In the genomic region with DNA sequence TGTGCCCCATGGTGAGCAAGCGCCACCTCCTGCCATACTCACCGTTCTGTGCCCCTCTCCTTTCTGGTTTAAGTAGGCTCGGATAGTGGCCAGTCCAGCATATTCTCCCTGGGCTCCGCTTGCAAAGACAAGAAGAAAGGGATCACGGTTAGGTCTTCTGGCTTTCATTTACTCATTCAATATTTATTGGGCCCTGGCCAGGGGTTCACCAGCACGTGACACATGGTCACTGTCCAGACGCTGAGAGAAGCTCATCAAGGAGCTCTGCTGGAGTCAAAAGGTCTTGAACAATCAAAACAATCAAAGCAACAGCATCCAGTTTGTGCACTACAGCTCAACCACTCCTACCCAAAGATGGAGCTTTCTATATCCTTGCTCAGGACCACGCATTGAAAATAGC, we compare ENCODE assay signal across 2 cellular contexts.
TF ChIP-seq lines count a peak whose summit lies in the region.

No MANE protein-coding gene starts in this region.

TF ChIP-seq in A549, 52 proteins besides CTCF, POLR2A, EP300 and RAD21 (continued from another document):
- no peak for TF ChIP-seq PBX3 (IDR thresholded peaks at IDR 0.05)

TF ChIP-seq in HepG2, 621 proteins besides CTCF, POLR2A, EP300 and RAD21 (continued from another document):
- TF ChIP-seq, protein P1, sequence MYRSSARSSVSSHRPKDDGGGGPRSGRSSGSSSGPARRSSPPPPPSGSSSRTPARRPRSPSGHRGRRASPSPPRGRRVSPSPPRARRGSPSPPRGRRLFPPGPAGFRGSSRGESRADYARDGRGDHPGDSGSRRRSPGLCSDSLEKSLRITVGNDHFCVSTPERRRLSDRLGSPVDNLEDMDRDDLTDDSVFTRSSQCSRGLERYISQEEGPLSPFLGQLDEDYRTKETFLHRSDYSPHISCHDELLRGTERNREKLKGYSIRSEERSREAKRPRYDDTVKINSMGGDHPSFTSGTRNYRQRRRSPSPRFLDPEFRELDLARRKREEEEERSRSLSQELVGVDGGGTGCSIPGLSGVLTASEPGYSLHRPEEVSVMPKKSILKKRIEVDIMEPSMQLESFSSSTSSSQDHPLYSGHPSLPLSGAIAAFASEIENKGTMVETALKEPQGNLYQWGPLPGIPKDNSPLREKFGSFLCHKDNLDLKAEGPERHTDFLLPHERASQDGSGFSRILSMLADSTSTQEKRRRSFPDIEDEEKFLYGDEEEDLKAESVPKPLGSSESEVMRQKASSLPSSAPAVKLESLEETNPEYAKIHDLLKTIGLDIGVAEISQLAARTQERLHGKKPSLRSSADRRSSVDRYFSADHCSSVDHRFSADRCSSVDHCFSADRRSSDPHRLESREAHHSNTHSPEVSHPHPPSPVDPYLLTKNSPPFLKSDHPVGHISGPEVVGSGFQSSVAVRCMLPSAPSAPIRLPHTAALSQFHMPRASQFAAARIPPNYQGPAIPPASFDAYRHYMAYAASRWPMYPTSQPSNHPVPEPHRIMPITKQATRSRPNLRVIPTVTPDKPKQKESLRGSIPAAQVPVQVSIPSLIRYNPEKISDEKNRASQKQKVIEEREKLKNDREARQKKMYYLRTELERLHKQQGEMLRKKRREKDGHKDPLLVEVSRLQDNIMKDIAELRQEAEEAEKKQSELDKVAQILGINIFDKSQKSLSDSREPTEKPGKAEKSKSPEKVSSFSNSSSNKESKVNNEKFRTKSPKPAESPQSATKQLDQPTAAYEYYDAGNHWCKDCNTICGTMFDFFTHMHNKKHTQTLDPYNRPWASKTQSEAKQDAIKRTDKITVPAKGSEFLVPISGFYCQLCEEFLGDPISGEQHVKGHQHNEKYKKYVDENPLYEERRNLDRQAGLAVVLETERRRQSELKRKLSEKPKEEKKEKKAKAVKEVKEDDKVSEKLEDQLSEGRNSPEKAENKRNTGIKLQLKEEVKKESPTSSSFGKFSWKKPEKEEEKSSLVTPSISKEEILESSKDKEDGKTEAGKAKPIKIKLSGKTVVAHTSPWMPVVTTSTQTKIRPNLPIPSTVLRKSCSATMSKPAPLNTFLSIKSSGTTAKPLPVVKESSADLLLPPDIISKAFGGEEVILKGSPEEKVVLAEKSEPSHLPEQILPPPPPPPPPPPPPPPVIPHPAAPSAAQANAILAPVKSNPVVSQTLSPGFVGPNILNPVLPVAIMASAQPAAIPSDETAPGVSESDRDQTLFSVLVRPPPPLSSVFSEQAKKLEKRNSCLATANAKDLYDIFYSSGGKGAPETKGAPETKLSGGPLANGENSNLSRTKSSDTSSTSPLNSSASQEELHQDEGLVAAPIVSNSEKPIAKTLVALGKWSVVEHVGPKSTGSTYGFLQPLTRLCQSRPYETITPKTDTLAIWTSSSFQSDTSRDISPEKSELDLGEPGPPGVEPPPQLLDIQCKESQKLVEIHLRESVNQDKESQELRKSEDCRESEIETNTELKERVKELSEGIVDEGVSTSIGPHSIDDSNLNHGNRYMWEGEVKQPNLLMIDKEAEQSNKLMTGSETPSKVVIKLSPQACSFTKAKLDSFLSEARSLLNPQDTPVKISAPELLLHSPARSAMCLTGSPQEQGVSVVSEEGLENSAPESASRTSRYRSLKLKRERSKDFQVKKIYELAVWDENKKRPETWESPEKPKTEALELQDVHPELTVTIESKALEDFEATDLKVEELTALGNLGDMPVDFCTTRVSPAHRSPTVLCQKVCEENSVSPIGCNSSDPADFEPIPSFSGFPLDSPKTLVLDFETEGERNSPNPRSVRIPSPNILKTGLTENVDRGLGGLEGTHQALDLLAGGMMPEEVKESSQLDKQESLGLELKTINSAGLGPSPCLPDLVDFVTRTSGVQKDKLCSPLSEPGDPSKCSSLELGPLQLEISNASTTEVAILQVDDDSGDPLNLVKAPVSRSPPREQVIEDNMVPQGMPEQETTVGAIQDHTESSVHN (CRISPR knock-in tag; IDR thresholded peaks at IDR 0.05), result no peak
- TF ChIP-seq ZNF607 (CRISPR knock-in tag; IDR thresholded peaks at IDR 0.05; ENCODE audit: borderline replicate concordance), result no peak
- TF ChIP-seq, protein P2, sequence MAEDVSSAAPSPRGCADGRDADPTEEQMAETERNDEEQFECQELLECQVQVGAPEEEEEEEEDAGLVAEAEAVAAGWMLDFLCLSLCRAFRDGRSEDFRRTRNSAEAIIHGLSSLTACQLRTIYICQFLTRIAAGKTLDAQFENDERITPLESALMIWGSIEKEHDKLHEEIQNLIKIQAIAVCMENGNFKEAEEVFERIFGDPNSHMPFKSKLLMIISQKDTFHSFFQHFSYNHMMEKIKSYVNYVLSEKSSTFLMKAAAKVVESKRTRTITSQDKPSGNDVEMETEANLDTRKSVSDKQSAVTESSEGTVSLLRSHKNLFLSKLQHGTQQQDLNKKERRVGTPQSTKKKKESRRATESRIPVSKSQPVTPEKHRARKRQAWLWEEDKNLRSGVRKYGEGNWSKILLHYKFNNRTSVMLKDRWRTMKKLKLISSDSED (CRISPR knock-in tag; IDR thresholded peaks at IDR 0.05), result no peak
- no peak for TF ChIP-seq SSRP1 (CRISPR knock-in tag; IDR thresholded peaks at IDR 0.05)
